ENCODE assay signal across 13 cellular contexts in genomic region chr9:77019010-77019809, GRCh38. TPM values are rescaled to one million over a fixed set of nuclear protein-coding genes. Genes with fewer than 3 reads are reported as not detected.
DNase-seq lines count a peak whose midpoint lies in the region; ATAC-seq lines count a peak whose summit lies in the region.
"Had no signal": no experiment of that assay in that cellular context is flagged by ENCODE, and none has a peak within 500 bp of the region (broad histone marks: within the 10 kb centered on the region; RNA-seq: fewer than 3 reads in every experiment).

Gene FOXB2, plus strand, starts transcription at chr9:77019655. Its CDS starts 0 bp downstream, at chr9:77019655.

- H3K27ac Mint-ChIP-seq in CD4-positive, alpha-beta memory T cell, result no peak within 1 kb of the TSS

- H2BK5ac ChIP-seq in neuronal stem cell (ENCODE audit: low read length), result no peak within 1 kb of the TSS

- peak within 1 kb of the TSS in 6 of 8 donors; percentile 25 to 74 (median 62) for H3K4me3 Mint-ChIP-seq in CD4-positive, alpha-beta memory T cell

- DNase-seq in CD4-positive, alpha-beta memory T cell, result no peak
- DNase-seq in neuronal stem cell (ENCODE audit: low spot score), result peak; percentile 24
- no peak for DNase-seq in KG1 (lab: John Stamatoyannopoulos, UW)
- DNase-seq in NCI-H146 treated with DMSO at 0.1 percent for 48 hours (lab: John Stamatoyannopoulos, UW; ENCODE audit: unreplicated experiment), result no peak
- no peak for DNase-seq in NCI-H2081 treated with DMSO at 0.1 percent for 48 hours (lab: John Stamatoyannopoulos, UW)
- DNase-seq: amygdala, GF-D8, NCI-H2171 had no signal

- H3K27ac ChIP-seq in CD4-positive, alpha-beta memory T cell (ENCODE audit: low read depth, low read length), result no peak within 1 kb of the TSS
- H3K27ac ChIP-seq in HUES48 (ENCODE audit: low read depth, low read length), result no peak within 1 kb of the TSS
- no peak within 1 kb of the TSS for H3K27ac ChIP-seq in duodenal mucosa (ENCODE audit: low read depth, low read length)
- H3K27ac ChIP-seq in neuronal stem cell (replicated peaks; ENCODE audit: low read length), result no peak within 1 kb of the TSS

- peak within 1 kb of the TSS; percentile 90 for H3K18ac ChIP-seq in neuronal stem cell (ENCODE audit: low read length)

- POLR2A ChIA-PET in CD4-positive, alpha-beta memory T cell (lab: Charles Lee; ENCODE audit: partially characterized antibody), result no interaction called here

- H3K4me1 ChIP-seq in CD4-positive, alpha-beta memory T cell (ENCODE audit: insufficient read depth, low read length), result peaks cover 20% of the 10 kb centered on the region
- H3K4me1 ChIP-seq in HUES48 (ENCODE audit: control insufficient read depth, insufficient read depth, low read length) (peaks cover 71% of the 10 kb centered on the region), duodenal mucosa (ENCODE audit: control insufficient read depth in 1 of 2, insufficient read depth in 2 of 2, low read length in 2 of 2) (peaks cover 11 to 12% of the 10 kb centered on the region in 2 donors), neuronal stem cell (ENCODE audit: control insufficient read depth in 2 of 2, insufficient read depth in 1 of 2, low read depth in 1 of 2, low read length in 2 of 2) (peaks cover 8 to 11% of the 10 kb centered on the region in 2 donors)

- H3K14ac ChIP-seq in neuronal stem cell (ENCODE audit: low read length), result peak within 1 kb of the TSS; percentile 25

- peaks cover 1% of the 10 kb centered on the region for H3K79me1 ChIP-seq in neuronal stem cell (ENCODE audit: low read depth, low read length)

- ATAC-seq in GM18907 (IDR thresholded peaks at IDR 0.05; ENCODE audit: unreplicated experiment), result no peak

- H3K9me3 ChIP-seq in CD4-positive, alpha-beta memory T cell (ENCODE audit: control insufficient read depth in 1 of 2, low read length in 2 of 2), result no peaks in the 10 kb centered on the region
- no peaks in the 10 kb centered on the region for H3K9me3 ChIP-seq in HUES48 (ENCODE audit: control insufficient read depth, insufficient read depth, low read length)
- no peaks in the 10 kb centered on the region for H3K9me3 ChIP-seq in duodenal mucosa (ENCODE audit: control insufficient read depth in 1 of 2, low read length in 2 of 2)
- H3K9me3 ChIP-seq in neuronal stem cell (replicated peaks in 1 of 2; ENCODE audit: control insufficient read depth in 2 of 2, insufficient read depth in 1 of 2, low read depth in 1 of 2, low read length in 2 of 2), result no peaks in the 10 kb centered on the region

- H3K9me3 Mint-ChIP-seq in CD4-positive, alpha-beta memory T cell, result peaks cover 0 to 4% (median 0%) of the 10 kb centered on the region in 8 donors

- H4K91ac ChIP-seq in neuronal stem cell (ENCODE audit: low read depth, low read length, poor library complexity), result no peak within 1 kb of the TSS

- peak within 1 kb of the TSS; percentile 73 for H3K4me2 ChIP-seq in neuronal stem cell (ENCODE audit: insufficient read depth, low read length, poor library complexity, severe bottlenecking)

- peaks cover 36% of the 10 kb centered on the region for H3K27me3 ChIP-seq in CD4-positive, alpha-beta memory T cell (ENCODE audit: insufficient read depth, low read length)
- H3K27me3 ChIP-seq in HUES48 (ENCODE audit: control insufficient read depth, insufficient read depth, low read length), result peaks cover 99% of the 10 kb centered on the region
- peaks cover 94 to 95% of the 10 kb centered on the region in 2 donors for H3K27me3 ChIP-seq in duodenal mucosa (ENCODE audit: control insufficient read depth in 1 of 2, insufficient read depth in 2 of 2, low read length in 2 of 2)
- H3K27me3 ChIP-seq in neuronal stem cell (ENCODE audit: control insufficient read depth in 3 of 3, insufficient read depth in 3 of 3, low read depth in 1 of 3, low read length in 3 of 3), result peaks cover 69 to 99% (median 99%) of the 10 kb centered on the region in 3 experiments

- intact Hi-C loops in CD4-positive, alpha-beta memory T cell (cut with micrococcal nuclease), result no loop called here

- no peak within 1 kb of the TSS for H2BK12ac ChIP-seq in neuronal stem cell (ENCODE audit: low read length)

- H3K4me3 ChIP-seq in CD4-positive, alpha-beta memory T cell (ENCODE audit: low read length in 2 of 2), result no peak within 1 kb of the TSS
- H3K4me3 ChIP-seq in HUES48 (ENCODE audit: low read depth, low read length) (peak within 1 kb of the TSS; percentile 65), duodenal mucosa (ENCODE audit: low read depth in 1 of 2, low read length in 2 of 2) (peak within 1 kb of the TSS; percentile 8 to 32), neuronal stem cell (ENCODE audit: low read length in 2 of 2) (peak within 1 kb of the TSS; percentile 9 to 31)

- H2BK120ac ChIP-seq in neuronal stem cell (ENCODE audit: low read depth, low read length), result no peak within 1 kb of the TSS

- H2AFZ ChIP-seq in neuronal stem cell (ENCODE audit: low read length), result peak within 1 kb of the TSS; percentile 95

- no peak within 1 kb of the TSS for H3K9ac ChIP-seq in HUES48 (ENCODE audit: low read depth, low read length)
- H3K9ac ChIP-seq in duodenal mucosa (ENCODE audit: low read depth in 1 of 2, low read length in 2 of 2), result no peak within 1 kb of the TSS
- H3K9ac ChIP-seq in neuronal stem cell (ENCODE audit: low read depth, low read length, poor library complexity), result no peak within 1 kb of the TSS

- WGBS in neuronal stem cell (ENCODE audit: extremely low coverage in 2 of 2, insufficient read length in 2 of 2, insufficient replicate concordance in 1 of 2), 2 donors, result no CpG with 5 or more reads among the region's 49 CpGs

- H4K8ac ChIP-seq in neuronal stem cell (ENCODE audit: low read depth, low read length), result no peak within 1 kb of the TSS

- no peak within 1 kb of the TSS for H3K4ac ChIP-seq in neuronal stem cell (ENCODE audit: low read length)

- peaks cover 13 to 59% (median 31%) of the 10 kb centered on the region in 4 donors for H3K4me1 Mint-ChIP-seq in CD4-positive, alpha-beta memory T cell

- no peaks in the 10 kb centered on the region for H3K36me3 Mint-ChIP-seq in CD4-positive, alpha-beta memory T cell

- peak within 1 kb of the TSS; percentile 77 for H3K23ac ChIP-seq in neuronal stem cell (ENCODE audit: low read depth, low read length, poor library complexity)

- no peaks in the 10 kb centered on the region for H3K36me3 ChIP-seq in CD4-positive, alpha-beta memory T cell (ENCODE audit: insufficient read depth, low read length)
- H3K36me3 ChIP-seq in HUES48 (ENCODE audit: control insufficient read depth, insufficient read depth, low read length) (no peaks in the 10 kb centered on the region), duodenal mucosa (ENCODE audit: control insufficient read depth in 1 of 2, insufficient read depth in 2 of 2, low read length in 2 of 2) (no peaks in the 10 kb centered on the region), neuronal stem cell (replicated peaks in 1 of 2; ENCODE audit: control insufficient read depth in 2 of 2, insufficient read depth in 2 of 2, low read length in 2 of 2) (no peaks in the 10 kb centered on the region)

- peaks cover 47 to 66% of the 10 kb centered on the region in 2 donors for H3K27me3 Mint-ChIP-seq in CD4-positive, alpha-beta memory T cell

- CTCF ChIA-PET in CD4-positive, alpha-beta memory T cell (lab: Charles Lee; ENCODE audit: partially characterized antibody), result no interaction called here

- H2AK5ac ChIP-seq in neuronal stem cell (ENCODE audit: low read depth, low read length), result peak within 1 kb of the TSS; percentile 40

- H2BK15ac ChIP-seq in neuronal stem cell (ENCODE audit: low read length), result peak within 1 kb of the TSS; percentile 11

RNA-seq across cellular contexts. Expression of gene FOXB2, which starts in this region (rescaled TPM):
- total RNA-seq in CD4-positive, alpha-beta memory T cell, result not detected
- polyA plus RNA-seq in CD4-positive, alpha-beta memory T cell, result not detected
- not detected for polyA plus RNA-seq in neuronal stem cell (2013, experiment 1 of 2)
- polyA plus RNA-seq in neuronal stem cell (2013, experiment 2 of 2), result not detected
- total RNA-seq: subcutaneous adipose tissue; T-helper 1 cell treated with Interleukin-12 subunit alpha and Interleukin-12 subunit beta and Interleukin-4 antibody, amounts not matched to agents 30 ng/mL and 1 ng/mL, for 36 hours had no signal

Comparison
In these comparisons a context has a peak if more than half of its experiments do, and no peak if none do; other contexts are left out.
1. H3K4me3 ChIP-seq: peak in HUES48 (single experiment), duodenal mucosa (2 of 2) and neuronal stem cell (2 of 2); none in CD4-positive, alpha-beta memory T cell (0 of 2).